Comparison of ENCODE assay signal across 21 cellular contexts in the genomic region with DNA sequence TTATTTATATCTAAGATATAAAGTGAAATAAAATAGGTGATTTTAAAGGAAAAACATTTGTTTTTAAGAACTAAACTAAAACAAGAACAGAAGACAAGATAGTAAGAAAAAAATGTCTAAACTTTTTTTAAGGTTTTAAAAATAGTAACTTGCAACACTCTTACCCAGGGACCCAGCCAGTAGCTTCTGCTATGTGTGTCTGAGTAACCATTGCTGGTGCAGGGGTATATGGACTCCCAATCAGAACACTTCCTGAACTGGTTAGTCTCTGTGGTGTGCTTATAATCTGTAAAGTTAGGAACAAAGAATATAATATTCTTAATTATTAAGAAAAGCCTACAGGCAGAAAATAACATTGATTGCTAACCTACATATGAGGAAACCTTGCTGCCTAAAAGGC.
A peak's percentile ranks its signal among the peaks of the same experiment; 100 is the strongest.
DNase-seq lines count a peak whose midpoint lies in the region; ATAC-seq lines count a peak whose summit lies in the region.
"Had no signal": no experiment of that assay in that cellular context is flagged by ENCODE, and none has a peak within 500 bp of the region (broad histone marks: within the 10 kb centered on the region; RNA-seq: fewer than 3 reads in every experiment).

No MANE protein-coding gene starts in this region.

- intact Hi-C loops in left ventricle myocardium superior (cut with micrococcal nuclease): no loop called here

- H3K36me3 Mint-ChIP-seq in activated naive CD4-positive, alpha-beta T cell treated with anti-CD3 and anti-CD28 coated beads, Interleukin-2, amount 50 U/mL, for 72 hours: no peaks in the 10 kb centered on the region
- H3K36me3 Mint-ChIP-seq: CD14-positive monocyte, IgD-negative memory B cell had no signal

- peak; percentile 66 for ATAC-seq in left ventricle myocardium superior
- ATAC-seq in activated naive CD4-positive, alpha-beta T cell treated with anti-CD3 and anti-CD28 coated beads, Interleukin-2, amount 50 U/mL, for 72 hours: no peak
- ATAC-seq: PC-3 had no signal

- H3K27ac Mint-ChIP-seq in activated naive CD4-positive, alpha-beta T cell treated with anti-CD3 and anti-CD28 coated beads, Interleukin-2, amount 50 U/mL, for 72 hours: no peak overlapping the region
- H3K27ac Mint-ChIP-seq: CD14-positive monocyte; CD8-positive, alpha-beta memory T cell; IgD-negative memory B cell had no signal

- no peaks in the 10 kb centered on the region for H3K9me3 Mint-ChIP-seq in activated naive CD4-positive, alpha-beta T cell treated with anti-CD3 and anti-CD28 coated beads, Interleukin-2, amount 50 U/mL, for 72 hours
- H3K9me3 Mint-ChIP-seq: CD8-positive, alpha-beta memory T cell; IgD-negative memory B cell had no signal

- DNase-seq in NOMO-1 (lab: John Stamatoyannopoulos, UW; ENCODE audit: unreplicated experiment in 2 of 2) (peak; percentile 32 to 74), NOMO-1 treated with dmso at 0.1 percent for 144 hours (lab: John Stamatoyannopoulos, UW; ENCODE audit: unreplicated experiment) (no peak), GM03348 (ENCODE audit: low spot score) (peak; percentile 13), MV-4-11 (lab: John Stamatoyannopoulos, UW) (peak; percentile 64), left ventricle myocardium superior (no peak), NCI-H1105 (lab: John Stamatoyannopoulos, UW) (no peak)
- DNase-seq in activated naive CD4-positive, alpha-beta T cell treated with anti-CD3 and anti-CD28 coated beads, Interleukin-2, amount 50 U/mL, for 72 hours (ENCODE audit: low spot score in 2 of 2): no peak
- DNase-seq in activated CD4-positive, alpha-beta T cell treated with anti-CD3 and anti-CD28 coated beads, Interleukin-2, amount 50 U/mL, for 48 hours: no peak
- DNase-seq: BE2C; CD8-positive, alpha-beta memory T cell; DMS 273 treated with DMSO at 0.1 percent for 48 hours; DMS79; GF-D8; NCI-H2081; NCI-H2227 treated with DMSO at 0.1 percent for 48 hours; NCI-H526 treated with DMSO at 0.1 percent for 48 hours; PC-3; SHP77; SW 1271 had no signal

Comparison
In these comparisons a context has a peak if more than half of its experiments do, and no peak if none do; other contexts are left out.
1. DNase-seq: peak in NOMO-1 (2 of 2), GM03348 (single experiment) and MV-4-11 (single experiment); none in NOMO-1 treated with dmso at 0.1 percent for 144 hours (single experiment), left ventricle myocardium superior (single experiment), NCI-H1105 (single experiment), activated naive CD4-positive, alpha-beta T cell treated with anti-CD3 and anti-CD28 coated beads, Interleukin-2, amount 50 U/mL, for 72 hours (0 of 2) and activated CD4-positive, alpha-beta T cell treated with anti-CD3 and anti-CD28 coated beads, Interleukin-2, amount 50 U/mL, for 48 hours (0 of 2).